1 cellular context compared by ENCODE assay signal in genomic region chr5:72178910-72179815, GRCh38.
TF ChIP-seq lines count a peak whose summit lies in the region.

No MANE protein-coding gene starts in this region.

TF ChIP-seq in IMR-90, 13 proteins besides CTCF, POLR2A, EP300 and RAD21 (continued from another document):
- TF ChIP-seq CHD1 (IDR thresholded peaks at IDR 0.05; ENCODE audit: low read depth, low read length) (no peak), MAZ (IDR thresholded peaks at IDR 0.05; ENCODE audit: borderline replicate concordance, low read depth, low read length) (peak; percentile 54; the same call in 1 of the 2 replicates), USF2 (IDR thresholded peaks at IDR 0.05; ENCODE audit: low read depth, low read length) (no peak)
